In genomic region chr2:67650292-67651133, GRCh38 we compare ENCODE assay signal across 7 cellular contexts.
DNase-seq lines count a peak whose midpoint lies in the region; ATAC-seq and TF ChIP-seq lines count a peak whose summit lies in the region.

No MANE protein-coding gene starts in this region.

- no peaks in the 10 kb centered on the region for H3K4me1 Mint-ChIP-seq in activated CD8-positive, alpha-beta T cell treated with anti-CD3 and anti-CD28 coated beads, Interleukin-2, amount 10 ng/mL, durations not matched to agents 7 days and 5 days (ENCODE audit: low read depth)
- H3K4me1 Mint-ChIP-seq in stimulated activated memory B cell treated with anti-CD40 and anti-IgM and Interleukin-4, amounts not matched to agents 10 μg/mL and 1 μg/mL and 100 μg/mL, for 72 hours: no peaks in the 10 kb centered on the region

- POLR2A ChIA-PET in activated CD8-positive, alpha-beta T cell treated with anti-CD3 and anti-CD28 coated beads, Interleukin-2, amount 10 ng/mL, durations not matched to agents 7 days and 5 days (lab: Charles Lee): no interaction called here

- CTCF ChIA-PET in activated CD8-positive, alpha-beta T cell treated with anti-CD3 and anti-CD28 coated beads, Interleukin-2, amount 10 ng/mL, durations not matched to agents 7 days and 5 days (lab: Charles Lee): interaction anchor here (1.0 kb wide), 1 partner anchor 9 kb away, joined by 4 read pairs; no protein-coding TSS in a partner anchor

- no peak overlapping the region for H3K4me3 ChIP-seq in GM12875 (ENCODE audit: low read depth, low read length)

- DNase-seq in M059J (ENCODE audit: low read depth): peak; percentile 84
- DNase-seq in activated CD8-positive, alpha-beta T cell treated with anti-CD3 and anti-CD28 coated beads, Interleukin-2, amount 10 ng/mL, durations not matched to agents 7 days and 5 days: peak; percentile 21
- peak; percentile 90 for DNase-seq in cardiac septum (ENCODE audit: low spot score)
- peak; percentile 46 for DNase-seq in pons (ENCODE audit: low spot score)
- DNase-seq in NCI-H1092 (lab: John Stamatoyannopoulos, UW): no peak

- H3K9me3 Mint-ChIP-seq in activated CD8-positive, alpha-beta T cell treated with anti-CD3 and anti-CD28 coated beads, Interleukin-2, amount 10 ng/mL, durations not matched to agents 7 days and 5 days (ENCODE audit: insufficient read depth): no peaks in the 10 kb centered on the region
- H3K9me3 Mint-ChIP-seq in stimulated activated memory B cell treated with anti-CD40 and anti-IgM and Interleukin-4, amounts not matched to agents 10 μg/mL and 1 μg/mL and 100 μg/mL, for 72 hours: peaks cover 16% of the 10 kb centered on the region

- intact Hi-C loops in cardiac septum (cut with DNase I): loop anchor here (2.0 to 5.0 kb wide), 3 partner anchors 197 to 1074 kb away; no protein-coding TSS in a partner anchor

- 0 out of 2 replicates have a peak, but pooled peaks have one; percentile 20 for TF ChIP-seq CTCF in GM12875 (IDR thresholded peaks at IDR 0.05; ENCODE audit: borderline replicate concordance, insufficient read depth, low read depth, low read length)

- H3K27me3 Mint-ChIP-seq in activated CD8-positive, alpha-beta T cell treated with anti-CD3 and anti-CD28 coated beads, Interleukin-2, amount 10 ng/mL, durations not matched to agents 7 days and 5 days (ENCODE audit: low read depth): no peaks in the 10 kb centered on the region
- no peaks in the 10 kb centered on the region for H3K27me3 Mint-ChIP-seq in stimulated activated memory B cell treated with anti-CD40 and anti-IgM and Interleukin-4, amounts not matched to agents 10 μg/mL and 1 μg/mL and 100 μg/mL, for 72 hours

- no peak for ATAC-seq in activated CD8-positive, alpha-beta T cell treated with anti-CD3 and anti-CD28 coated beads, Interleukin-2, amount 10 ng/mL, durations not matched to agents 7 days and 5 days
- ATAC-seq in stimulated activated memory B cell treated with anti-CD40 and anti-IgM and Interleukin-4, amounts not matched to agents 10 μg/mL and 1 μg/mL and 100 μg/mL, for 72 hours: no peak

- no peak overlapping the region for H3K4me3 Mint-ChIP-seq in activated CD8-positive, alpha-beta T cell treated with anti-CD3 and anti-CD28 coated beads, Interleukin-2, amount 10 ng/mL, durations not matched to agents 7 days and 5 days
- no peak overlapping the region for H3K4me3 Mint-ChIP-seq in stimulated activated memory B cell treated with anti-CD40 and anti-IgM and Interleukin-4, amounts not matched to agents 10 μg/mL and 1 μg/mL and 100 μg/mL, for 72 hours

- no peaks in the 10 kb centered on the region for H3K36me3 Mint-ChIP-seq in activated CD8-positive, alpha-beta T cell treated with anti-CD3 and anti-CD28 coated beads, Interleukin-2, amount 10 ng/mL, durations not matched to agents 7 days and 5 days (ENCODE audit: low read depth)
- no peaks in the 10 kb centered on the region for H3K36me3 Mint-ChIP-seq in stimulated activated memory B cell treated with anti-CD40 and anti-IgM and Interleukin-4, amounts not matched to agents 10 μg/mL and 1 μg/mL and 100 μg/mL, for 72 hours

- H3K27ac Mint-ChIP-seq in activated CD8-positive, alpha-beta T cell treated with anti-CD3 and anti-CD28 coated beads, Interleukin-2, amount 10 ng/mL, durations not matched to agents 7 days and 5 days: no peak overlapping the region
- H3K27ac Mint-ChIP-seq in stimulated activated memory B cell treated with anti-CD40 and anti-IgM and Interleukin-4, amounts not matched to agents 10 μg/mL and 1 μg/mL and 100 μg/mL, for 72 hours: no peak overlapping the region
